In genomic region chr19:8349629-8350372, GRCh38 we compare ENCODE assay signal across 2 cellular contexts.
A peak's percentile ranks its signal among the peaks of the same experiment; 100 is the strongest.
TF ChIP-seq lines count a peak whose summit lies in the region.
"Not testable (repeated sequence)": the region's sequence is repeated elsewhere in the genome, so short reads cannot be mapped to it uniquely, and the experiment has no call there.

No MANE protein-coding gene starts in this region.

TF ChIP-seq in WTC11, 78 proteins besides CTCF, POLR2A, EP300 and RAD21:
- 0 out of 2 replicates have a peak, but pooled peaks have one; percentile 22 for TF ChIP-seq ZNF512 (CRISPR knock-in tag; IDR thresholded peaks at IDR 0.05; ENCODE audit: borderline replicate concordance)

TF ChIP-seq in HepG2, 621 proteins besides CTCF, POLR2A, EP300 and RAD21:
- TF ChIP-seq CREB1 (IDR thresholded peaks at IDR 0.05): 0 out of 2 replicates have a peak, but pooled peaks have one; percentile 22
- TF ChIP-seq CREB1, ATF7 (CRISPR knock-in tag; IDR thresholded peaks at IDR 0.05): not testable (repeated sequence)
- TF ChIP-seq ATF7 (IDR thresholded peaks at IDR 0.05): peak; percentile 68
